In the genomic region with DNA sequence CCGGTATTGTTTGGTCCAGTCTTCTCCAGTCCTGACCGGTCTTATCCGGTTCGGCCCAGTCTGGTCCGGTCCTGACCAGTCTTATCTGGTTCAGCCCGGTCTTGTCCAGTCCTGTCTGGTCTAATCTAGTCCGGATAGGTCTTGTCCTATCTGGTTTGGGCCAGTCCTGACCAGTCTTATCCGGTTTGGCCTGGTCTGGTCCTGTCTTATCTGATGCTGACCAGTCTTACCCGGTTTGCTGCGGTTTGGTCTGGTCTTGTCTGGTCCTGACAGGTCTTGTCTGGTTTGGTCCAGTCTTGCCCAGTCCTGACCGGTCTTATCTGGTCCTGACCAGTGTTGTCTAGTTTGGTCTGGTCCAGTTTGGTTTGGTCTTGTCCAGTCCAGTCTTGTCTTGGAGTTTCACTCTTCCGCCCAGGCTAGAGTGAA, we compare ENCODE assay signal across 1 cellular context.
TF ChIP-seq lines count a peak whose summit lies in the region.

No MANE protein-coding gene starts in this region.

TF ChIP-seq in K562, 482 proteins besides CTCF, POLR2A, EP300 and RAD21 (continued from another document and continues in another):
- TF ChIP-seq, protein P1, sequence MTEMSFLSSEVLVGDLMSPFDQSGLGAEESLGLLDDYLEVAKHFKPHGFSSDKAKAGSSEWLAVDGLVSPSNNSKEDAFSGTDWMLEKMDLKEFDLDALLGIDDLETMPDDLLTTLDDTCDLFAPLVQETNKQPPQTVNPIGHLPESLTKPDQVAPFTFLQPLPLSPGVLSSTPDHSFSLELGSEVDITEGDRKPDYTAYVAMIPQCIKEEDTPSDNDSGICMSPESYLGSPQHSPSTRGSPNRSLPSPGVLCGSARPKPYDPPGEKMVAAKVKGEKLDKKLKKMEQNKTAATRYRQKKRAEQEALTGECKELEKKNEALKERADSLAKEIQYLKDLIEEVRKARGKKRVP (CRISPR knock-in tag; IDR thresholded peaks at IDR 0.05): no peak
- TF ChIP-seq, protein P2, sequence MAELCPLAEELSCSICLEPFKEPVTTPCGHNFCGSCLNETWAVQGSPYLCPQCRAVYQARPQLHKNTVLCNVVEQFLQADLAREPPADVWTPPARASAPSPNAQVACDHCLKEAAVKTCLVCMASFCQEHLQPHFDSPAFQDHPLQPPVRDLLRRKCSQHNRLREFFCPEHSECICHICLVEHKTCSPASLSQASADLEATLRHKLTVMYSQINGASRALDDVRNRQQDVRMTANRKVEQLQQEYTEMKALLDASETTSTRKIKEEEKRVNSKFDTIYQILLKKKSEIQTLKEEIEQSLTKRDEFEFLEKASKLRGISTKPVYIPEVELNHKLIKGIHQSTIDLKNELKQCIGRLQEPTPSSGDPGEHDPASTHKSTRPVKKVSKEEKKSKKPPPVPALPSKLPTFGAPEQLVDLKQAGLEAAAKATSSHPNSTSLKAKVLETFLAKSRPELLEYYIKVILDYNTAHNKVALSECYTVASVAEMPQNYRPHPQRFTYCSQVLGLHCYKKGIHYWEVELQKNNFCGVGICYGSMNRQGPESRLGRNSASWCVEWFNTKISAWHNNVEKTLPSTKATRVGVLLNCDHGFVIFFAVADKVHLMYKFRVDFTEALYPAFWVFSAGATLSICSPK (IDR thresholded peaks at IDR 0.05; ENCODE audit: borderline replicate concordance): no peak
- TF ChIP-seq ZFP30 (CRISPR knock-in tag; IDR thresholded peaks at IDR 0.05; ENCODE audit: borderline replicate concordance) (no peak), SETDB1 (IDR thresholded peaks at IDR 0.05; ENCODE audit: low read length) (no peak), KLF10 (CRISPR knock-in tag; IDR thresholded peaks at IDR 0.05) (no peak), ZNF76 (CRISPR knock-in tag; IDR thresholded peaks at IDR 0.05; ENCODE audit: borderline replicate concordance) (no peak), TGIF2 (CRISPR knock-in tag; IDR thresholded peaks at IDR 0.05) (no peak), ARID2 (IDR thresholded peaks at IDR 0.05) (no peak), SRF (CRISPR knock-in tag; IDR thresholded peaks at IDR 0.05) (no peak), CBX5 (IDR thresholded peaks at IDR 0.05; ENCODE audit: borderline replicate concordance, low read depth) (no peak), PTTG1 (tag; IDR thresholded peaks at IDR 0.05; ENCODE audit: low read depth) (no peak), ETV5 (CRISPR knock-in tag; IDR thresholded peaks at IDR 0.05; ENCODE audit: low read depth) (no peak), KDM2B (CRISPR knock-in tag; IDR thresholded peaks at IDR 0.05) (no peak), CAMTA2 (CRISPR knock-in tag; conservative IDR thresholded peaks at IDR 0.05) (no peak), BRD9 (IDR thresholded peaks at IDR 0.05; ENCODE audit: low read depth, partially characterized antibody) (no peak), NBN (IDR thresholded peaks at IDR 0.05; ENCODE audit: low read depth) (0 out of 2 replicates have a peak, but pooled peaks have one; percentile 50), KAT8 (IDR thresholded peaks at IDR 0.05; ENCODE audit: low read depth) (no peak), TFAM (CRISPR knock-in tag; conservative IDR thresholded peaks at IDR 0.05) (no peak), YY1 (IDR thresholded peaks at IDR 0.05; ENCODE audit: borderline replicate concordance in 1 of 3, control insufficient read depth in 1 of 3, extremely low read depth in 1 of 3, insufficient read depth in 3 of 3, insufficient read length in 1 of 3, insufficient replicate concordance in 2 of 3, low read depth in 1 of 3, low read length in 2 of 3) (no peak), ERF (CRISPR knock-in tag; IDR thresholded peaks at IDR 0.05) (no peak; the same call in none of the 2 replicates), NFIC (IDR thresholded peaks at IDR 0.05) (peak; percentile 56), GABPB1 (CRISPR knock-in tag; IDR thresholded peaks at IDR 0.05) (no peak; the same call in 1 of the 2 replicates), STAT5A (IDR thresholded peaks at IDR 0.05; ENCODE audit: borderline replicate concordance, low read length) (no peak), ZNF354B (CRISPR knock-in tag; IDR thresholded peaks at IDR 0.05) (no peak), ZNF212 (CRISPR knock-in tag; IDR thresholded peaks at IDR 0.05) (no peak), ZNF780A (CRISPR knock-in tag; IDR thresholded peaks at IDR 0.05) (no peak), STAT5B (CRISPR knock-in tag; IDR thresholded peaks at IDR 0.05) (no peak), STAG1 (CRISPR knock-in tag; IDR thresholded peaks at IDR 0.05; ENCODE audit: borderline replicate concordance) (no peak), SMARCE1 (IDR thresholded peaks at IDR 0.05) (no peak), HNRNPH1 (optimal IDR thresholded peaks at IDR 0.05; ENCODE audit: low read depth, low read length) (no peak)
- TF ChIP-seq, protein P3, sequence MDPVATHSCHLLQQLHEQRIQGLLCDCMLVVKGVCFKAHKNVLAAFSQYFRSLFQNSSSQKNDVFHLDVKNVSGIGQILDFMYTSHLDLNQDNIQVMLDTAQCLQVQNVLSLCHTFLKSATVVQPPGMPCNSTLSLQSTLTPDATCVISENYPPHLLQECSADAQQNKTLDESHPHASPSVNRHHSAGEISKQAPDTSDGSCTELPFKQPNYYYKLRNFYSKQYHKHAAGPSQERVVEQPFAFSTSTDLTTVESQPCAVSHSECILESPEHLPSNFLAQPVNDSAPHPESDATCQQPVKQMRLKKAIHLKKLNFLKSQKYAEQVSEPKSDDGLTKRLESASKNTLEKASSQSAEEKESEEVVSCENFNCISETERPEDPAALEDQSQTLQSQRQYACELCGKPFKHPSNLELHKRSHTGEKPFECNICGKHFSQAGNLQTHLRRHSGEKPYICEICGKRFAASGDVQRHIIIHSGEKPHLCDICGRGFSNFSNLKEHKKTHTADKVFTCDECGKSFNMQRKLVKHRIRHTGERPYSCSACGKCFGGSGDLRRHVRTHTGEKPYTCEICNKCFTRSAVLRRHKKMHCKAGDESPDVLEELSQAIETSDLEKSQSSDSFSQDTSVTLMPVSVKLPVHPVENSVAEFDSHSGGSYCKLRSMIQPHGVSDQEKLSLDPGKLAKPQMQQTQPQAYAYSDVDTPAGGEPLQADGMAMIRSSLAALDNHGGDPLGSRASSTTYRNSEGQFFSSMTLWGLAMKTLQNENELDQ (CRISPR knock-in tag; IDR thresholded peaks at IDR 0.05; ENCODE audit: borderline replicate concordance): no peak
- TF ChIP-seq, protein P4, sequence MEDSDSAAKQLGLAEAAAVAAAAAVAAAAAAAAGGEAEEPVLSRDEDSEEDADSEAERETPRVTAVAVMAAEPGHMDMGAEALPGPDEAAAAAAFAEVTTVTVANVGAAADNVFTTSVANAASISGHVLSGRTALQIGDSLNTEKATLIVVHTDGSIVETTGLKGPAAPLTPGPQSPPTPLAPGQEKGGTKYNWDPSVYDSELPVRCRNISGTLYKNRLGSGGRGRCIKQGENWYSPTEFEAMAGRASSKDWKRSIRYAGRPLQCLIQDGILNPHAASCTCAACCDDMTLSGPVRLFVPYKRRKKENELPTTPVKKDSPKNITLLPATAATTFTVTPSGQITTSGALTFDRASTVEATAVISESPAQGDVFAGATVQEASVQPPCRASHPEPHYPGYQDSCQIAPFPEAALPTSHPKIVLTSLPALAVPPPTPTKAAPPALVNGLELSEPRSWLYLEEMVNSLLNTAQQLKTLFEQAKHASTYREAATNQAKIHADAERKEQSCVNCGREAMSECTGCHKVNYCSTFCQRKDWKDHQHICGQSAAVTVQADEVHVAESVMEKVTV (CRISPR knock-in tag; IDR thresholded peaks at IDR 0.05): no peak
- TF ChIP-seq, protein P5, sequence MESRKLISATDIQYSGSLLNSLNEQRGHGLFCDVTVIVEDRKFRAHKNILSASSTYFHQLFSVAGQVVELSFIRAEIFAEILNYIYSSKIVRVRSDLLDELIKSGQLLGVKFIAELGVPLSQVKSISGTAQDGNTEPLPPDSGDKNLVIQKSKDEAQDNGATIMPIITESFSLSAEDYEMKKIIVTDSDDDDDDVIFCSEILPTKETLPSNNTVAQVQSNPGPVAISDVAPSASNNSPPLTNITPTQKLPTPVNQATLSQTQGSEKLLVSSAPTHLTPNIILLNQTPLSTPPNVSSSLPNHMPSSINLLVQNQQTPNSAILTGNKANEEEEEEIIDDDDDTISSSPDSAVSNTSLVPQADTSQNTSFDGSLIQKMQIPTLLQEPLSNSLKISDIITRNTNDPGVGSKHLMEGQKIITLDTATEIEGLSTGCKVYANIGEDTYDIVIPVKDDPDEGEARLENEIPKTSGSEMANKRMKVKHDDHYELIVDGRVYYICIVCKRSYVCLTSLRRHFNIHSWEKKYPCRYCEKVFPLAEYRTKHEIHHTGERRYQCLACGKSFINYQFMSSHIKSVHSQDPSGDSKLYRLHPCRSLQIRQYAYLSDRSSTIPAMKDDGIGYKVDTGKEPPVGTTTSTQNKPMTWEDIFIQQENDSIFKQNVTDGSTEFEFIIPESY (CRISPR knock-in tag; IDR thresholded peaks at IDR 0.05): peak; percentile 61; the same call in 1 of the 2 replicates
- TF ChIP-seq, protein P6, sequence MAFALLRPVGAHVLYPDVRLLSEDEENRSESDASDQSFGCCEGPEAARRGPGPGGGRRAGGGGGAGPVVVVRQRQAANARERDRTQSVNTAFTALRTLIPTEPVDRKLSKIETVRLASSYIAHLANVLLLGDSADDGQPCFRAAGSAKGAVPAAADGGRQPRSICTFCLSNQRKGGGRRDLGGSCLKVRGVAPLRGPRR (CRISPR knock-in tag; IDR thresholded peaks at IDR 0.05): no peak
- TF ChIP-seq, protein P7, sequence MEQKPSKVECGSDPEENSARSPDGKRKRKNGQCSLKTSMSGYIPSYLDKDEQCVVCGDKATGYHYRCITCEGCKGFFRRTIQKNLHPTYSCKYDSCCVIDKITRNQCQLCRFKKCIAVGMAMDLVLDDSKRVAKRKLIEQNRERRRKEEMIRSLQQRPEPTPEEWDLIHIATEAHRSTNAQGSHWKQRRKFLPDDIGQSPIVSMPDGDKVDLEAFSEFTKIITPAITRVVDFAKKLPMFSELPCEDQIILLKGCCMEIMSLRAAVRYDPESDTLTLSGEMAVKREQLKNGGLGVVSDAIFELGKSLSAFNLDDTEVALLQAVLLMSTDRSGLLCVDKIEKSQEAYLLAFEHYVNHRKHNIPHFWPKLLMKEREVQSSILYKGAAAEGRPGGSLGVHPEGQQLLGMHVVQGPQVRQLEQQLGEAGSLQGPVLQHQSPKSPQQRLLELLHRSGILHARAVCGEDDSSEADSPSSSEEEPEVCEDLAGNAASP (IDR thresholded peaks at IDR 0.05): no peak
- TF ChIP-seq, protein P8, sequence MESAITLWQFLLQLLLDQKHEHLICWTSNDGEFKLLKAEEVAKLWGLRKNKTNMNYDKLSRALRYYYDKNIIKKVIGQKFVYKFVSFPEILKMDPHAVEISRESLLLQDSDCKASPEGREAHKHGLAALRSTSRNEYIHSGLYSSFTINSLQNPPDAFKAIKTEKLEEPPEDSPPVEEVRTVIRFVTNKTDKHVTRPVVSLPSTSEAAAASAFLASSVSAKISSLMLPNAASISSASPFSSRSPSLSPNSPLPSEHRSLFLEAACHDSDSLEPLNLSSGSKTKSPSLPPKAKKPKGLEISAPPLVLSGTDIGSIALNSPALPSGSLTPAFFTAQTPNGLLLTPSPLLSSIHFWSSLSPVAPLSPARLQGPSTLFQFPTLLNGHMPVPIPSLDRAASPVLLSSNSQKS (CRISPR knock-in tag; IDR thresholded peaks at IDR 0.05): no peak
- TF ChIP-seq, protein P9, sequence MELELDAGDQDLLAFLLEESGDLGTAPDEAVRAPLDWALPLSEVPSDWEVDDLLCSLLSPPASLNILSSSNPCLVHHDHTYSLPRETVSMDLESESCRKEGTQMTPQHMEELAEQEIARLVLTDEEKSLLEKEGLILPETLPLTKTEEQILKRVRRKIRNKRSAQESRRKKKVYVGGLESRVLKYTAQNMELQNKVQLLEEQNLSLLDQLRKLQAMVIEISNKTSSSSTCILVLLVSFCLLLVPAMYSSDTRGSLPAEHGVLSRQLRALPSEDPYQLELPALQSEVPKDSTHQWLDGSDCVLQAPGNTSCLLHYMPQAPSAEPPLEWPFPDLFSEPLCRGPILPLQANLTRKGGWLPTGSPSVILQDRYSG (tag; conservative IDR thresholded peaks at IDR 0.05; ENCODE audit: low read depth): no peak
- TF ChIP-seq, protein P10, sequence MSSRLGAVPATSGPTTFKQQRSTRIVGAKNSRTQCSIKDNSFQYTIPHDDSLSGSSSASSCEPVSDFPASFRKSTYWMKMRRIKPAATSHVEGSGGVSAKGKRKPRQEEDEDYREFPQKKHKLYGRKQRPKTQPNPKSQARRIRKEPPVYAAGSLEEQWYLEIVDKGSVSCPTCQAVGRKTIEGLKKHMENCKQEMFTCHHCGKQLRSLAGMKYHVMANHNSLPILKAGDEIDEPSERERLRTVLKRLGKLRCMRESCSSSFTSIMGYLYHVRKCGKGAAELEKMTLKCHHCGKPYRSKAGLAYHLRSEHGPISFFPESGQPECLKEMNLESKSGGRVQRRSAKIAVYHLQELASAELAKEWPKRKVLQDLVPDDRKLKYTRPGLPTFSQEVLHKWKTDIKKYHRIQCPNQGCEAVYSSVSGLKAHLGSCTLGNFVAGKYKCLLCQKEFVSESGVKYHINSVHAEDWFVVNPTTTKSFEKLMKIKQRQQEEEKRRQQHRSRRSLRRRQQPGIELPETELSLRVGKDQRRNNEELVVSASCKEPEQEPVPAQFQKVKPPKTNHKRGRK (tag; IDR thresholded peaks at IDR 0.05): no peak
- TF ChIP-seq, protein P11, sequence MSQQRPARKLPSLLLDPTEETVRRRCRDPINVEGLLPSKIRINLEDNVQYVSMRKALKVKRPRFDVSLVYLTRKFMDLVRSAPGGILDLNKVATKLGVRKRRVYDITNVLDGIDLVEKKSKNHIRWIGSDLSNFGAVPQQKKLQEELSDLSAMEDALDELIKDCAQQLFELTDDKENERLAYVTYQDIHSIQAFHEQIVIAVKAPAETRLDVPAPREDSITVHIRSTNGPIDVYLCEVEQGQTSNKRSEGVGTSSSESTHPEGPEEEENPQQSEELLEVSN (IDR thresholded peaks at IDR 0.05; ENCODE audit: borderline replicate concordance in 1 of 2, extremely low read depth in 1 of 2, insufficient read depth in 1 of 2, insufficient read length in 1 of 2, low read depth in 1 of 2, low read length in 1 of 2, poor library complexity in 1 of 2, severe bottlenecking in 1 of 2): no peak
- TF ChIP-seq, protein P12, sequence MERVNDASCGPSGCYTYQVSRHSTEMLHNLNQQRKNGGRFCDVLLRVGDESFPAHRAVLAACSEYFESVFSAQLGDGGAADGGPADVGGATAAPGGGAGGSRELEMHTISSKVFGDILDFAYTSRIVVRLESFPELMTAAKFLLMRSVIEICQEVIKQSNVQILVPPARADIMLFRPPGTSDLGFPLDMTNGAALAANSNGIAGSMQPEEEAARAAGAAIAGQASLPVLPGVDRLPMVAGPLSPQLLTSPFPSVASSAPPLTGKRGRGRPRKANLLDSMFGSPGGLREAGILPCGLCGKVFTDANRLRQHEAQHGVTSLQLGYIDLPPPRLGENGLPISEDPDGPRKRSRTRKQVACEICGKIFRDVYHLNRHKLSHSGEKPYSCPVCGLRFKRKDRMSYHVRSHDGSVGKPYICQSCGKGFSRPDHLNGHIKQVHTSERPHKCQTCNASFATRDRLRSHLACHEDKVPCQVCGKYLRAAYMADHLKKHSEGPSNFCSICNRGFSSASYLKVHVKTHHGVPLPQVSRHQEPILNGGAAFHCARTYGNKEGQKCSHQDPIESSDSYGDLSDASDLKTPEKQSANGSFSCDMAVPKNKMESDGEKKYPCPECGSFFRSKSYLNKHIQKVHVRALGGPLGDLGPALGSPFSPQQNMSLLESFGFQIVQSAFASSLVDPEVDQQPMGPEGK (CRISPR knock-in tag; IDR thresholded peaks at IDR 0.05; ENCODE audit: borderline replicate concordance): no peak
